ENCODE assay signal across 10 cellular contexts in the genomic region with DNA sequence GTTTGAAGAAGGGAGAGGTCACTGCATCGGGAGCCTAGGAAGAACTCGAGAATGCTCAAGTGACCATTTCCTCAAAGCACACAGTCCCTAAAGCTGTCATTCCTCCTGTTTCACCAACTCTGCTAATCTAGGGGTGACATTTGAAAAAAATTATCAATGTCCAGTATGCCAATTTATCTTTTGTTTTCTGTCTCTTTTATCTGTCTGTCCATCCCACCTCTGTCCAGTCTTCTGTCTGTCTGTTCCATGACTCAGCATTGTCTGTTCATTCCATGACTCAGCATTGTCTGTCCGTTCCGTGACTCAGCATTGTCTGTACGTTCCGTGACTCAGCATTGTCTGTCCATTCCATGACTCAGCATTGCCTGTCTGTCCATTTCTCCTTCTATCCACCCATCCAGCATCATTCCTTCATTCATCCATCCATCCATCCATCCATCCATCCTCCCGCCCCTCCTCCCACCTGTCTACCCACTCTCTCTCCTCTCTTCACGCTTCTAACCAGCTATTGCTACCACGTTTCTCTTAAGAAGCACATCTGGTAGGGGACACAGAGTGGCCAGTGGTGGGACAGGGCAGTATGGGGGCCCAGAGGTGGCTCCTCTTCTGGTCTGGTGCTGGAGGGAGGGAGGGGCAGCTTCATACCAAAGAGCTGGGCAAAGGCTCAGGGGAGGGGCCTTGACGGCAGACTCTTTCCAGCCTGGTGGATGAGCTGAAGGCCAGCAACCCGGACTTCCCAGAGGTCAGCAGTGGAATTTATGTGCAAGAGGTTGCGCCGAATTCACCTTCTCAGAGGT. TPM values are rescaled to one million over a fixed set of nuclear protein-coding genes. Genes with fewer than 3 reads are reported as not detected.
DNase-seq lines count a peak whose midpoint lies in the region; ATAC-seq and TF ChIP-seq lines count a peak whose summit lies in the region.
"Had no signal": no experiment of that assay in that cellular context is flagged by ENCODE, and none has a peak within 500 bp of the region (broad histone marks: within the 10 kb centered on the region; RNA-seq: fewer than 3 reads in every experiment).

No MANE protein-coding gene starts in this region.

- peak; percentile 93 for DNase-seq in EH (ENCODE audit: low read depth)
- DNase-seq in NCI-H460 (ENCODE audit: extremely low read depth, low read depth), result peak; percentile 61
- DNase-seq in choroid plexus epithelial cell (ENCODE audit: low read depth), result peak; percentile 95
- no peak for DNase-seq in osteocyte (ENCODE audit: extremely low spot score, unreplicated experiment)
- no peak for DNase-seq in cerebellum (ENCODE audit: low spot score)
- no peak for DNase-seq in stimulated activated CD4-positive, alpha-beta T cell treated with anti-CD3 and anti-CD28 coated beads, Interleukin-2, amount 100 ng/mL, for 24 hours

- TF ChIP-seq CTCF in choroid plexus epithelial cell (conservative IDR thresholded peaks at IDR 0.05; ENCODE audit: low read depth, low read length) (no peak), osteocyte (IDR thresholded peaks at IDR 0.05) (no peak)

- peaks cover 25% of the 10 kb centered on the region for H3K27me3 Mint-ChIP-seq in osteocyte (ENCODE audit: unreplicated experiment)

- peaks cover 21% of the 10 kb centered on the region for H3K9me3 Mint-ChIP-seq in osteocyte (ENCODE audit: unreplicated experiment)

- H3K4me1 Mint-ChIP-seq in osteocyte (ENCODE audit: unreplicated experiment), result peaks cover 23% of the 10 kb centered on the region
- H3K4me1 Mint-ChIP-seq: nephron had no signal

- peaks cover 9% of the 10 kb centered on the region for H3K36me3 Mint-ChIP-seq in osteocyte (ENCODE audit: unreplicated experiment)

- no peak for ATAC-seq in HG03095 (IDR thresholded peaks at IDR 0.05; ENCODE audit: unreplicated experiment)
- ATAC-seq in HG03280 (IDR thresholded peaks at IDR 0.05; ENCODE audit: unreplicated experiment), result no peak

- H3K4me3 ChIP-seq in choroid plexus epithelial cell (ENCODE audit: low read depth, low read length), result no peak overlapping the region
- H3K4me3 ChIP-seq: thoracic aorta had no signal

- peak overlapping the region; percentile 83 for H3K27ac Mint-ChIP-seq in osteocyte (ENCODE audit: unreplicated experiment)
- H3K27ac Mint-ChIP-seq: nephron had no signal

- H3K4me3 Mint-ChIP-seq in osteocyte (ENCODE audit: unreplicated experiment), result no peak overlapping the region
- H3K4me3 Mint-ChIP-seq: nephron had no signal

RNA-seq across cellular contexts. Expression of a gene that starts 34.1 kb away (rescaled TPM):
- total RNA-seq in NCI-H460 (2014; rRNA removed; shearing (Covaris generic)), result not detected in 2 replicates
- 0.25 TPM in 1 of 2 replicates, not detected in the other for polyA plus RNA-seq in NCI-H460 (2014; cell fraction: nucleus; rRNA removed)
- total RNA-seq in osteocyte (0.16 and 0.37 TPM in 2 replicates), cerebellum (2.4 TPM)

Comparison
In these comparisons a context has a peak if more than half of its experiments do, and no peak if none do; other contexts are left out.
1. DNase-seq: peak in EH (single experiment), NCI-H460 (single experiment) and choroid plexus epithelial cell (single experiment); none in osteocyte (single experiment), cerebellum (single experiment) and stimulated activated CD4-positive, alpha-beta T cell treated with anti-CD3 and anti-CD28 coated beads, Interleukin-2, amount 100 ng/mL, for 24 hours (0 of 2).